18 cellular contexts compared by ENCODE assay signal in the genomic region with DNA sequence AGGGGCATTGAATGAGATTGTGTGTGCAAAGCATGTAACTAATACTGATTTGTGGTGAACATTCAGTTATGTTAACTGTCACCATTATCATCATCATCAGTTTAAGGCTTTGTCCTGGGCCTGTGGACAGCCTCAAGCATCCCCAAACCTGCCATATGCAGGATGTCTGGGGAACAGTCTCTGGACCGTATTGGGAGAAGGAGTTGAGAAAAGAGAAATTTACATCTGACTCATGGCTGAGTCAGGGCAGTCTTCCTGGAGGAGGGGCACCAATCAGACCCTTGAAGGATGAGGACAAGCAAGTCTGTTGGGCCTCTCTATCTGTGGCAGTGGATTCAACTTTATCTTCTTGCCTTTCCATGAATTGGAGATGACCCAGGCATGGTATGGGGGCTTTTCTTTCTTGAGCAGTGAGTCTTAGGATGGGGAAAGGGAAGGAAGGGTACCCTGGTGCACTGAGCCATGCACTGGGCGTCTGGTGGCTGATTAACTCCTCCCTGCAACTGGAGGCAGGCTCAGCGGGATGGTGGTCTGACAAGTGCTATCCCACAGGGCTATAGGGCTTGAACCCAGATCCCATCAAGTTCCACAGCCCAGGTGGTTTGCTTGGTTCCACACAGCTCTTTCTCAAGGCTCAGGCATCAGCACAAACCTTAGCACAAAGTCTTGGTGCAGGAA. TPM values are rescaled to one million over a fixed set of nuclear protein-coding genes. Genes with fewer than 3 reads are reported as not detected.
DNase-seq lines count a peak whose midpoint lies in the region; ATAC-seq and TF ChIP-seq lines count a peak whose summit lies in the region.
"Had no signal": no experiment of that assay in that cellular context is flagged by ENCODE, and none has a peak within 500 bp of the region (broad histone marks: within the 10 kb centered on the region; RNA-seq: fewer than 3 reads in every experiment).

No MANE protein-coding gene starts in this region.

- H3K79me2 ChIP-seq in osteoblast (ENCODE audit: insufficient read depth, low read length), result no peaks in the 10 kb centered on the region

- no peak overlapping the region for H3K4me2 ChIP-seq in osteoblast (ENCODE audit: insufficient read depth, low read length)
- H3K4me2 ChIP-seq: neural progenitor cell had no signal

- H3K36me3 ChIP-seq in osteoblast (ENCODE audit: insufficient read depth, low read length), result no peaks in the 10 kb centered on the region
- H3K36me3 ChIP-seq: cardiac muscle cell, heart left ventricle, neural progenitor cell had no signal

- peaks cover 14% of the 10 kb centered on the region for H3K4me1 ChIP-seq in osteoblast (ENCODE audit: insufficient read depth, low read length)
- H3K4me1 ChIP-seq: heart left ventricle, neural progenitor cell had no signal

- POLR2A ChIA-PET in RWPE1 (lab: Yijun Ruan, JAX; ENCODE audit: low non-redundant PET), result no interaction called here

- H2AFZ ChIP-seq in osteoblast (ENCODE audit: low read length), result peak overlapping the region; percentile 10
- H2AFZ ChIP-seq: neural progenitor cell had no signal

- CTCF ChIA-PET in RWPE1 (lab: Yijun Ruan, JAX), result no interaction called here

- TF ChIP-seq CTCF in RWPE1 (conservative IDR thresholded peaks at IDR 0.05; ENCODE audit: low read depth) (no peak), osteoblast (IDR thresholded peaks at IDR 0.05; ENCODE audit: extremely low read depth, low read depth, low read length) (no peak)

- H3K27me3 ChIP-seq in osteoblast (ENCODE audit: insufficient read depth, low read length), result no peaks in the 10 kb centered on the region
- H3K27me3 ChIP-seq: cardiac muscle cell, neural progenitor cell had no signal

- H3K9me3 ChIP-seq in osteoblast (ENCODE audit: low read depth, low read length), result no peaks in the 10 kb centered on the region
- H3K9me3 ChIP-seq: heart left ventricle had no signal

- ATAC-seq in esophagus mucosa (peak; percentile 1), HG02938 (IDR thresholded peaks at IDR 0.05; ENCODE audit: unreplicated experiment) (no peak), HG03571 (IDR thresholded peaks at IDR 0.05; ENCODE audit: unreplicated experiment) (no peak), GM19351 (IDR thresholded peaks at IDR 0.05; ENCODE audit: unreplicated experiment) (no peak)
- ATAC-seq: heart left ventricle, left ventricle myocardium superior, sciatic nerve had no signal

- H3K4me3 ChIP-seq in osteoblast (ENCODE audit: insufficient read depth, low read length), result no peak overlapping the region
- H3K4me3 ChIP-seq: cardiac muscle cell, heart left ventricle, neural progenitor cell, SK-N-MC had no signal

- DNase-seq in HCEC 1CT (peak; percentile 67), RWPE1 (ENCODE audit: low spot score) (peak; percentile 58), osteoblast (ENCODE audit: insufficient read length, low spot score, missing footprints) (peak; percentile 88)
- DNase-seq: activated CD8-positive, alpha-beta memory T cell treated with anti-CD3 and anti-CD28 coated beads for 24 hours; activated gamma-delta T cell treated with Interleukin-2 at 50 U/mL for 16 hours; CD8-positive, alpha-beta memory T cell; endodermal cell; heart left ventricle; left ventricle myocardium superior; NK-92 treated with Interleukin-12 subunit alpha and Interleukin-12 subunit beta, amount 100 ng/mL, for 24 hours had no signal

- no peaks in the 10 kb centered on the region for H4K20me1 ChIP-seq in osteoblast (ENCODE audit: insufficient read depth, low read length)

- H3K27ac ChIP-seq in RWPE1 (peak overlapping the region; percentile 74), osteoblast (ENCODE audit: low read depth, low read length) (no peak overlapping the region)
- H3K27ac ChIP-seq: cardiac muscle cell, heart left ventricle, neural progenitor cell, SK-N-MC had no signal

RNA-seq across cellular contexts. Expression of gene PADI3, which starts 2.9 kb away (rescaled TPM):
- total RNA-seq in esophagus mucosa (3.3 TPM), osteoblast (not detected in 2 replicates)
- total RNA-seq: CD8-positive, alpha-beta memory T cell; heart left ventricle; left ventricle myocardium superior; sciatic nerve had no signal

RNA-seq across cellular contexts. Expression of gene PADI1, which starts 46.9 kb away (rescaled TPM):
- total RNA-seq in esophagus mucosa (40.0 TPM), osteoblast (under 0.01 TPM in 2 replicates)
- total RNA-seq: CD8-positive, alpha-beta memory T cell; heart left ventricle; left ventricle myocardium superior; sciatic nerve had no signal

RNA-seq across cellular contexts. Expression of gene PADI4, which starts 56.2 kb away (rescaled TPM):
- not detected for total RNA-seq in esophagus mucosa
- not detected in 2 replicates for total RNA-seq in osteoblast
- total RNA-seq: cardiac muscle cell, endodermal cell had no signal

Comparison
In these comparisons a context has a peak if more than half of its experiments do, and no peak if none do; other contexts are left out.
1. RNA of gene PADI1, which starts 46.9 kb away (total RNA-seq): 40.0 TPM in esophagus mucosa (single experiment); under 0.01 TPM in osteoblast; every median in the first group is over 10 times any median in the second.
2. Peak in every context shown above with its lines, with median percentiles within 50 percentile points of each other: DNase-seq.